Comparison of ENCODE assay signal across 15 cellular contexts in the genomic region with DNA sequence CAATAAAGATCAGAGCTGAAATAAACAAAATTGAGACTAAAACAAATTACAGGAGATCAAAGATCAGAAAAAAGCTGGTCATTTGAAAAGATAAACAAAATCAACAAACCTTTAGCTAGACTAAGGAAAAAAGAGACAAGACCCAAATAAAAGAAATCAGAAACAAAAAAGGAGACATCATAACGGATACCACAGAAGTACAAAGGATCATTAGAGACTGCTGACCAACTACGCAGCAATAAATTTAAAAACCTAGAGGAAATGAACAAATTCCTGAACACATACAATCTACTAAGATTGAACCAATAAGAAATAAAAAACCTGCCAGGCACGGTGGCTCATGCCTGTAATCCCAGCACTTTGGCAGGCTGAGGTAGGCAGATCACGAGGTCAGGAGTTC. TPM values are rescaled to one million over a fixed set of nuclear protein-coding genes. Genes with fewer than 3 reads are reported as not detected.
DNase-seq lines count a peak whose midpoint lies in the region; ATAC-seq and TF ChIP-seq lines count a peak whose summit lies in the region.
"Had no signal": no experiment of that assay in that cellular context is flagged by ENCODE, and none has a peak within 500 bp of the region (broad histone marks: within the 10 kb centered on the region; RNA-seq: fewer than 3 reads in every experiment).

No MANE protein-coding gene starts in this region.

- H3K4me1 Mint-ChIP-seq in activated naive CD4-positive, alpha-beta T cell treated with anti-CD3 and anti-CD28 coated beads, Interleukin-2, amount 10 ng/mL, durations not matched to agents 7 days and 5 days, result peaks cover 27% of the 10 kb centered on the region
- H3K4me1 Mint-ChIP-seq in T-cell (peaks cover 72 to 75% (median 72%) of the 10 kb centered on the region in 3 donors), HFFc6 (ENCODE audit: low read depth) (peaks cover 54% of the 10 kb centered on the region), progenitor cell of endocrine pancreas (ENCODE audit: low read depth) (peaks cover 14% of the 10 kb centered on the region)
- H3K4me1 Mint-ChIP-seq in stimulated activated naive B cell treated with anti-CD40 and anti-IgM and Interleukin-4, amounts not matched to agents 10 μg/mL and 1 μg/mL and 100 μg/mL, for 72 hours, result peaks cover 56 to 78% of the 10 kb centered on the region in 2 donors

- ATAC-seq in T-cell (replicated peaks in 1 of 4), result no peak
- peak in 1 of 4 donors; percentile 3 for ATAC-seq in right lobe of liver
- no peak for ATAC-seq in stimulated activated naive B cell treated with anti-CD40 and anti-IgM and Interleukin-4, amounts not matched to agents 10 μg/mL and 1 μg/mL and 100 μg/mL, for 72 hours (replicated peaks)
- ATAC-seq: K562 had no signal

- intact Hi-C loops in right lobe of liver (cut with DNase I), result no loop called here

- TF ChIP-seq CTCF in right lobe of liver (IDR thresholded peaks at IDR 0.05) (no peak), HFFc6 (IDR thresholded peaks at IDR 0.05) (no peak), progenitor cell of endocrine pancreas (IDR thresholded peaks at IDR 0.05; ENCODE audit: unreplicated experiment) (no peak)

- peaks cover 26% of the 10 kb centered on the region for H3K36me3 Mint-ChIP-seq in activated naive CD4-positive, alpha-beta T cell treated with anti-CD3 and anti-CD28 coated beads, Interleukin-2, amount 10 ng/mL, durations not matched to agents 7 days and 5 days
- H3K36me3 Mint-ChIP-seq in T-cell, result peaks cover 36% of the 10 kb centered on the region
- peaks cover 25 to 46% of the 10 kb centered on the region in 2 donors for H3K36me3 Mint-ChIP-seq in stimulated activated naive B cell treated with anti-CD40 and anti-IgM and Interleukin-4, amounts not matched to agents 10 μg/mL and 1 μg/mL and 100 μg/mL, for 72 hours
- H3K36me3 Mint-ChIP-seq in HFFc6 (ENCODE audit: low read depth), result peaks cover 5% of the 10 kb centered on the region; the same call in 1 of the 2 replicates
- peaks cover 28% of the 10 kb centered on the region for H3K36me3 Mint-ChIP-seq in progenitor cell of endocrine pancreas (ENCODE audit: insufficient read depth)

- WGBS in right lobe of liver (ENCODE audit: insufficient coverage, low coverage, low lambda C conversion rate, missing lambda C conversion rate), result 27% methylated on average over 4 of the region's 4 CpGs

- peaks cover 17% of the 10 kb centered on the region for H3K9me3 Mint-ChIP-seq in activated naive CD4-positive, alpha-beta T cell treated with anti-CD3 and anti-CD28 coated beads, Interleukin-2, amount 10 ng/mL, durations not matched to agents 7 days and 5 days
- H3K9me3 Mint-ChIP-seq in T-cell (peaks cover 4 to 21% (median 13%) of the 10 kb centered on the region in 3 donors), HFFc6 (0 out of 2 replicates have a peak, but pooled peaks cover 5% of the 10 kb centered on the region), progenitor cell of endocrine pancreas (ENCODE audit: low read depth) (peaks cover 25% of the 10 kb centered on the region)
- peaks cover 15% of the 10 kb centered on the region in 2 donors for H3K9me3 Mint-ChIP-seq in stimulated activated naive B cell treated with anti-CD40 and anti-IgM and Interleukin-4, amounts not matched to agents 10 μg/mL and 1 μg/mL and 100 μg/mL, for 72 hours

- DNase-seq in activated naive CD4-positive, alpha-beta T cell treated with anti-CD3 and anti-CD28 coated beads, Interleukin-2, amount 10 ng/mL, durations not matched to agents 7 days and 5 days, result no peak
- no peak for DNase-seq in activated naive CD4-positive, alpha-beta T cell treated with anti-CD3 and anti-CD28 coated beads, Interleukin-2, amount 50 U/mL, for 16 hours
- DNase-seq in T-cell (no peak), right lobe of liver (no peak), HFFc6 (no peak), progenitor cell of endocrine pancreas (ENCODE audit: low spot score, unreplicated experiment) (no peak)
- no peak for DNase-seq in stimulated activated naive B cell treated with anti-CD40 and anti-IgM and Interleukin-4, amounts not matched to agents 10 μg/mL and 1 μg/mL and 100 μg/mL, for 72 hours
- no peak for DNase-seq in activated CD4-positive, CD25-positive, alpha-beta regulatory T cell (lab: John Stamatoyannopoulos, UW)
- DNase-seq: GF-D8, NCI-H1436, NCI-H2029, NCI-H2171 treated with DMSO at 0.1 percent for 48 hours, NCI-H446 treated with DMSO at 0.1 percent for 48 hours, PC-9 had no signal

- no peaks in the 10 kb centered on the region for H3K27me3 ChIP-seq in right lobe of liver

- peaks cover 0 to 60% (median 7%) of the 10 kb centered on the region in 4 donors for H3K4me1 ChIP-seq in right lobe of liver

- CTCF ChIA-PET in activated naive CD4-positive, alpha-beta T cell treated with anti-CD3 and anti-CD28 coated beads, Interleukin-2, amount 10 ng/mL, durations not matched to agents 7 days and 5 days (lab: Charles Lee), result no interaction called here
- CTCF ChIA-PET in T-cell (lab: Charles Lee), result interaction anchor here in 1 of 2 donors (0.6 to 1.5 kb wide), 3 partner anchors 9 to 101 kb away, joined by 3 to 5 read pairs (median 4); partner anchors contain the start of gene XPO1

- H3K27ac Mint-ChIP-seq in activated naive CD4-positive, alpha-beta T cell treated with anti-CD3 and anti-CD28 coated beads, Interleukin-2, amount 10 ng/mL, durations not matched to agents 7 days and 5 days, result peak overlapping the region; percentile 56
- peak overlapping the region; percentile 19 to 31 for H3K27ac Mint-ChIP-seq in T-cell
- peak overlapping the region; percentile 33 for H3K27ac Mint-ChIP-seq in stimulated activated naive B cell treated with anti-CD40 and anti-IgM and Interleukin-4, amounts not matched to agents 10 μg/mL and 1 μg/mL and 100 μg/mL, for 72 hours
- H3K27ac Mint-ChIP-seq in HFFc6, result no peak overlapping the region
- H3K27ac Mint-ChIP-seq in progenitor cell of endocrine pancreas, result no peak overlapping the region

- H3K4me3 ChIP-seq in right lobe of liver, result no peak overlapping the region
- H3K4me3 ChIP-seq: K562, PC-9 had no signal

- TF ChIP-seq POLR2A in right lobe of liver (IDR thresholded peaks at IDR 0.05), result no peak

- H3K36me3 ChIP-seq in right lobe of liver, result no peaks in the 10 kb centered on the region

- H3K4me3 Mint-ChIP-seq in activated naive CD4-positive, alpha-beta T cell treated with anti-CD3 and anti-CD28 coated beads, Interleukin-2, amount 10 ng/mL, durations not matched to agents 7 days and 5 days, result no peak overlapping the region
- H3K4me3 Mint-ChIP-seq in T-cell (no peak overlapping the region), HFFc6 (no peak overlapping the region), progenitor cell of endocrine pancreas (ENCODE audit: low read depth) (no peak overlapping the region)
- H3K4me3 Mint-ChIP-seq in stimulated activated naive B cell treated with anti-CD40 and anti-IgM and Interleukin-4, amounts not matched to agents 10 μg/mL and 1 μg/mL and 100 μg/mL, for 72 hours, result no peak overlapping the region

- H3K9me3 ChIP-seq in right lobe of liver, result no peaks in the 10 kb centered on the region

- POLR2A ChIA-PET in T-cell (lab: Charles Lee), result no interaction called here

- H3K27me3 Mint-ChIP-seq in activated naive CD4-positive, alpha-beta T cell treated with anti-CD3 and anti-CD28 coated beads, Interleukin-2, amount 10 ng/mL, durations not matched to agents 7 days and 5 days, result no peaks in the 10 kb centered on the region
- H3K27me3 Mint-ChIP-seq in T-cell (no peaks in the 10 kb centered on the region), HFFc6 (ENCODE audit: insufficient read depth) (0 out of 2 replicates have a peak, but pooled peaks cover 2% of the 10 kb centered on the region), progenitor cell of endocrine pancreas (no peaks in the 10 kb centered on the region)
- H3K27me3 Mint-ChIP-seq in stimulated activated naive B cell treated with anti-CD40 and anti-IgM and Interleukin-4, amounts not matched to agents 10 μg/mL and 1 μg/mL and 100 μg/mL, for 72 hours, result no peaks in the 10 kb centered on the region

- peak overlapping the region in 2 of 3 donors; percentile 58 to 60 for H3K27ac ChIP-seq in right lobe of liver
- H3K27ac ChIP-seq: PC-9 had no signal

RNA-seq across cellular contexts. Expression of gene USP34, which starts 33.7 kb away (rescaled TPM):
- total RNA-seq in T-cell (100 to 1,000 TPM; 118 to 193 (median 132) TPM), right lobe of liver (10 to 100 TPM; 33.3 to 57.1 (median 41.5) TPM), progenitor cell of endocrine pancreas (139 and 160 TPM in 2 replicates)
- total RNA-seq in HFFc6 (2021; fragmentation: NEBNext Ultra II Directional; extraction: Animal tissue kit (Norgen Biotek cat#: 25700)), result 10 to 100 TPM; 50.3 to 65.4 (median 58.5) TPM

Comparison
In these comparisons a context has a peak if more than half of its experiments do, and no peak if none do; other contexts are left out.
1. H3K27ac Mint-ChIP-seq: peak in activated naive CD4-positive, alpha-beta T cell treated with anti-CD3 and anti-CD28 coated beads, Interleukin-2, amount 10 ng/mL, durations not matched to agents 7 days and 5 days (single experiment), T-cell (2 of 2) and stimulated activated naive B cell treated with anti-CD40 and anti-IgM and Interleukin-4, amounts not matched to agents 10 μg/mL and 1 μg/mL and 100 μg/mL, for 72 hours (single experiment); none in HFFc6 (single experiment) and progenitor cell of endocrine pancreas (single experiment).